1 cellular context compared by ENCODE assay signal in the genomic region with DNA sequence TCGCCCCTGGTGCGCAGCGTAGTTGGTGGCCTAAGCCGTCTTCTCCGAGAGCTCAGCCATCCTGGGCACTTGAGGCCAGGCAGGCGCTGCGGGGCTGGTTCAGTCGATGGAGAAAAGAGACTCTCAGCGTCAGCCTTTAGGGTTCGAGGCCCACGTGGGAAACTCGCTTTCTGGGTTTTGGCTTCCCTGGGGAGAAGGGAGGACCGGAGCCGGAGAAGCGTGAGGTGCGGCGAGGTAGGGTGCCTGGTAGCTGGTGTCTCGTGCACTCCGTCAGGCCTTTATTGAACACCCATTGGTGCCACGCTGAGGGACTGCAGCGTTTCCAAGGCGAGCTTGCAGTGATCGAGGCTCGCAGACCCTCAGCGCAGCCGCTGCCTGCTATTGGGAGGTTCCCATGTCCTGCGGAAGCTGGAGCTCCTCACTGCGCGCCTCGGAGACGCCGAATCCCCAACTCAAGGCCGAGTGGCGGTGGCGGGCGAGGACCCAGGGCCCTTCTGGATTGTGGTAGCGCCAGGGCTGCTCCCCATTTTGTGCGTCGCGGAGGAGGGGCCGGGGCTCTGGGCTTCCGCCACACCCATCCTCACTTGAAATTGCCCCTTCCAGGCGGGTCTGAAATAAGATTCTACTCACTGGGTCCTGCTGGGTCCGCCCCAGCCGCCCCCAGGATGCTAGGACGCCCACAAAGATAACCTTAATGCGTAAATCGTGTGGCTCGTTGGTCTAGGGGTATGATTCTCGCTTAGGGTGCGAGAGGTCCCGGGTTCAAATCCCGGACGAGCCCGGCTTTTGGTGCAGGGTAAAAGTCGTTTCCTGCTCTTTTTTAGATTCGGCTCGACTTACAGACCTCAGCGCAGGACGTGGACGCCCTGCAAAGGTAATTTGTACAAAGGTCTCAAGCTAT.
TF ChIP-seq lines count a peak whose summit lies in the region.

No MANE protein-coding gene starts in this region.

TF ChIP-seq in K562, 482 proteins besides CTCF, POLR2A, EP300 and RAD21 (continued from another document and continues in another):
- TF ChIP-seq, protein P1, sequence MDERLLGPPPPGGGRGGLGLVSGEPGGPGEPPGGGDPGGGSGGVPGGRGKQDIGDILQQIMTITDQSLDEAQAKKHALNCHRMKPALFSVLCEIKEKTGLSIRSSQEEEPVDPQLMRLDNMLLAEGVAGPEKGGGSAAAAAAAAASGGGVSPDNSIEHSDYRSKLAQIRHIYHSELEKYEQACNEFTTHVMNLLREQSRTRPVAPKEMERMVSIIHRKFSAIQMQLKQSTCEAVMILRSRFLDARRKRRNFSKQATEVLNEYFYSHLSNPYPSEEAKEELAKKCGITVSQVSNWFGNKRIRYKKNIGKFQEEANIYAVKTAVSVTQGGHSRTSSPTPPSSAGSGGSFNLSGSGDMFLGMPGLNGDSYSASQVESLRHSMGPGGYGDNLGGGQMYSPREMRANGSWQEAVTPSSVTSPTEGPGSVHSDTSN (CRISPR knock-in tag; IDR thresholded peaks at IDR 0.05; ENCODE audit: low read depth) = no peak
- TF ChIP-seq, protein P1 (tag; conservative IDR thresholded peaks at IDR 0.05; ENCODE audit: low read depth) = no peak
- no peak for TF ChIP-seq ZNF764 (CRISPR knock-in tag; IDR thresholded peaks at IDR 0.05; ENCODE audit: low read depth)
- TF ChIP-seq SNAPC5 (CRISPR knock-in tag; IDR thresholded peaks at IDR 0.05) = no peak
- peak; percentile 66; the same call in 1 of the 2 replicates for TF ChIP-seq KLF13 (tag; IDR thresholded peaks at IDR 0.05; ENCODE audit: borderline replicate concordance, low read depth)
- TF ChIP-seq, protein P2, sequence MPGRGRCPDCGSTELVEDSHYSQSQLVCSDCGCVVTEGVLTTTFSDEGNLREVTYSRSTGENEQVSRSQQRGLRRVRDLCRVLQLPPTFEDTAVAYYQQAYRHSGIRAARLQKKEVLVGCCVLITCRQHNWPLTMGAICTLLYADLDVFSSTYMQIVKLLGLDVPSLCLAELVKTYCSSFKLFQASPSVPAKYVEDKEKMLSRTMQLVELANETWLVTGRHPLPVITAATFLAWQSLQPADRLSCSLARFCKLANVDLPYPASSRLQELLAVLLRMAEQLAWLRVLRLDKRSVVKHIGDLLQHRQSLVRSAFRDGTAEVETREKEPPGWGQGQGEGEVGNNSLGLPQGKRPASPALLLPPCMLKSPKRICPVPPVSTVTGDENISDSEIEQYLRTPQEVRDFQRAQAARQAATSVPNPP (IDR thresholded peaks at IDR 0.05; ENCODE audit: borderline replicate concordance, insufficient read depth, insufficient read length) = no peak
- TF ChIP-seq ETV1 (tag; conservative IDR thresholded peaks at IDR 0.05; ENCODE audit: low read depth) = no peak; the same call in 1 of the 2 replicates
- TF ChIP-seq KDM5B (IDR thresholded peaks at IDR 0.05; ENCODE audit: insufficient replicate concordance, low read depth, low read length) = no peak
- TF ChIP-seq ZNF778 (CRISPR knock-in tag; IDR thresholded peaks at IDR 0.05) = no peak
- peak; percentile 6; the same call in 1 of the 2 replicates for TF ChIP-seq JUND (IDR thresholded peaks at IDR 0.05; ENCODE audit: borderline replicate concordance, low read depth, low read length)
- TF ChIP-seq JUND (tag; IDR thresholded peaks at IDR 0.05; ENCODE audit: borderline replicate concordance, low read depth, low read length) = no peak
- TF ChIP-seq EGR1 (conservative IDR thresholded peaks at IDR 0.05) = peak; percentile 94
- no peak for TF ChIP-seq ZNF121 (CRISPR knock-in tag; conservative IDR thresholded peaks at IDR 0.05)
- TF ChIP-seq SREBF2 (CRISPR knock-in tag; IDR thresholded peaks at IDR 0.05) = 0 out of 2 replicates have a peak, but pooled peaks have one; percentile 62
- TF ChIP-seq FOXJ3 (CRISPR knock-in tag; IDR thresholded peaks at IDR 0.05) = no peak
- TF ChIP-seq PHB2 (IDR thresholded peaks at IDR 0.05; ENCODE audit: low read depth) = no peak
- no peak for TF ChIP-seq PTRF (tag; IDR thresholded peaks at IDR 0.05)
- TF ChIP-seq EWSR1 (IDR thresholded peaks at IDR 0.05; ENCODE audit: borderline replicate concordance, low read depth, partially characterized antibody) = no peak
- TF ChIP-seq MED1 (CRISPR knock-in tag; IDR thresholded peaks at IDR 0.05; ENCODE audit: borderline replicate concordance) = no peak
- TF ChIP-seq SMAD4 (CRISPR knock-in tag; conservative IDR thresholded peaks at IDR 0.05) = no peak
- no peak for TF ChIP-seq ZNF280B (CRISPR knock-in tag; IDR thresholded peaks at IDR 0.05)
- TF ChIP-seq ZNF561 (CRISPR knock-in tag; conservative IDR thresholded peaks at IDR 0.05) = no peak
- no peak for TF ChIP-seq RHOXF2B (CRISPR knock-in tag; conservative IDR thresholded peaks at IDR 0.05)
- TF ChIP-seq HDAC6 (IDR thresholded peaks at IDR 0.05; ENCODE audit: low read depth, low read length) = no peak
- no peak for TF ChIP-seq ESRRA (IDR thresholded peaks at IDR 0.05; ENCODE audit: borderline replicate concordance, low read depth)
- TF ChIP-seq CTBP1 (IDR thresholded peaks at IDR 0.05; ENCODE audit: borderline replicate concordance) = peak; percentile 54; the same call in 1 of the 2 replicates
- TF ChIP-seq ZNF263 (CRISPR knock-in tag; IDR thresholded peaks at IDR 0.05; ENCODE audit: borderline replicate concordance) = peak; percentile 20; the same call in 1 of the 2 replicates
- peak; percentile 89 for TF ChIP-seq GTF3C2 (IDR thresholded peaks at IDR 0.05; ENCODE audit: borderline replicate concordance, extremely low read depth, insufficient read length)
- TF ChIP-seq, protein P3, sequence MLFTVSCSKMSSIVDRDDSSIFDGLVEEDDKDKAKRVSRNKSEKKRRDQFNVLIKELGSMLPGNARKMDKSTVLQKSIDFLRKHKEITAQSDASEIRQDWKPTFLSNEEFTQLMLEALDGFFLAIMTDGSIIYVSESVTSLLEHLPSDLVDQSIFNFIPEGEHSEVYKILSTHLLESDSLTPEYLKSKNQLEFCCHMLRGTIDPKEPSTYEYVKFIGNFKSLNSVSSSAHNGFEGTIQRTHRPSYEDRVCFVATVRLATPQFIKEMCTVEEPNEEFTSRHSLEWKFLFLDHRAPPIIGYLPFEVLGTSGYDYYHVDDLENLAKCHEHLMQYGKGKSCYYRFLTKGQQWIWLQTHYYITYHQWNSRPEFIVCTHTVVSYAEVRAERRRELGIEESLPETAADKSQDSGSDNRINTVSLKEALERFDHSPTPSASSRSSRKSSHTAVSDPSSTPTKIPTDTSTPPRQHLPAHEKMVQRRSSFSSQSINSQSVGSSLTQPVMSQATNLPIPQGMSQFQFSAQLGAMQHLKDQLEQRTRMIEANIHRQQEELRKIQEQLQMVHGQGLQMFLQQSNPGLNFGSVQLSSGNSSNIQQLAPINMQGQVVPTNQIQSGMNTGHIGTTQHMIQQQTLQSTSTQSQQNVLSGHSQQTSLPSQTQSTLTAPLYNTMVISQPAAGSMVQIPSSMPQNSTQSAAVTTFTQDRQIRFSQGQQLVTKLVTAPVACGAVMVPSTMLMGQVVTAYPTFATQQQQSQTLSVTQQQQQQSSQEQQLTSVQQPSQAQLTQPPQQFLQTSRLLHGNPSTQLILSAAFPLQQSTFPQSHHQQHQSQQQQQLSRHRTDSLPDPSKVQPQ (CRISPR knock-in tag; IDR thresholded peaks at IDR 0.05; ENCODE audit: borderline replicate concordance) = no peak
- TF ChIP-seq STAT5A (IDR thresholded peaks at IDR 0.05; ENCODE audit: borderline replicate concordance, low read length) = no peak
- peak; percentile 90 for TF ChIP-seq NFATC3 (IDR thresholded peaks at IDR 0.05)
- TF ChIP-seq HNRNPLL (IDR thresholded peaks at IDR 0.05; ENCODE audit: low read depth, low read length, poor library complexity, severe bottlenecking) = no peak
- no peak for TF ChIP-seq CBX1 (IDR thresholded peaks at IDR 0.05; ENCODE audit: low read depth)
- no peak for TF ChIP-seq ZBTB12 (CRISPR knock-in tag; IDR thresholded peaks at IDR 0.05)
- TF ChIP-seq, protein P4, sequence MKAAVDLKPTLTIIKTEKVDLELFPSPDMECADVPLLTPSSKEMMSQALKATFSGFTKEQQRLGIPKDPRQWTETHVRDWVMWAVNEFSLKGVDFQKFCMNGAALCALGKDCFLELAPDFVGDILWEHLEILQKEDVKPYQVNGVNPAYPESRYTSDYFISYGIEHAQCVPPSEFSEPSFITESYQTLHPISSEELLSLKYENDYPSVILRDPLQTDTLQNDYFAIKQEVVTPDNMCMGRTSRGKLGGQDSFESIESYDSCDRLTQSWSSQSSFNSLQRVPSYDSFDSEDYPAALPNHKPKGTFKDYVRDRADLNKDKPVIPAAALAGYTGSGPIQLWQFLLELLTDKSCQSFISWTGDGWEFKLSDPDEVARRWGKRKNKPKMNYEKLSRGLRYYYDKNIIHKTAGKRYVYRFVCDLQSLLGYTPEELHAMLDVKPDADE (conservative IDR thresholded peaks at IDR 0.05; ENCODE audit: control insufficient read depth, low read depth, low read length) = peak; percentile 87
- TF ChIP-seq FOXK1 (CRISPR knock-in tag; IDR thresholded peaks at IDR 0.05; ENCODE audit: borderline replicate concordance) = no peak
- TF ChIP-seq KLF10 (CRISPR knock-in tag; IDR thresholded peaks at IDR 0.05) = no peak
- TF ChIP-seq ATF1 (CRISPR knock-in tag; IDR thresholded peaks at IDR 0.05) = no peak
- peak; percentile 44; the same call in 1 of the 2 replicates for TF ChIP-seq ATF1 (tag; IDR thresholded peaks at IDR 0.05)
- TF ChIP-seq ZNF445 (CRISPR knock-in tag; IDR thresholded peaks at IDR 0.05; ENCODE audit: low read depth) = no peak
- TF ChIP-seq HLTF (IDR thresholded peaks at IDR 0.05) = no peak
- no peak for TF ChIP-seq NR2F6 (CRISPR knock-in tag; IDR thresholded peaks at IDR 0.05)
- no peak for TF ChIP-seq MCM2 (IDR thresholded peaks at IDR 0.05; ENCODE audit: low read depth)
- TF ChIP-seq MTA3 (IDR thresholded peaks at IDR 0.05; ENCODE audit: borderline replicate concordance) = 0 out of 2 replicates have a peak, but pooled peaks have one; percentile 26
- no peak for TF ChIP-seq PCBP1 (IDR thresholded peaks at IDR 0.05; ENCODE audit: low read depth, low read length, poor library complexity, severe bottlenecking)
- TF ChIP-seq STAG1 (CRISPR knock-in tag; IDR thresholded peaks at IDR 0.05; ENCODE audit: borderline replicate concordance) = no peak
- no peak for TF ChIP-seq BRCA1 (IDR thresholded peaks at IDR 0.05)
- TF ChIP-seq BRCA1 (CRISPR knock-in tag; IDR thresholded peaks at IDR 0.05) = no peak
- TF ChIP-seq, protein P5, sequence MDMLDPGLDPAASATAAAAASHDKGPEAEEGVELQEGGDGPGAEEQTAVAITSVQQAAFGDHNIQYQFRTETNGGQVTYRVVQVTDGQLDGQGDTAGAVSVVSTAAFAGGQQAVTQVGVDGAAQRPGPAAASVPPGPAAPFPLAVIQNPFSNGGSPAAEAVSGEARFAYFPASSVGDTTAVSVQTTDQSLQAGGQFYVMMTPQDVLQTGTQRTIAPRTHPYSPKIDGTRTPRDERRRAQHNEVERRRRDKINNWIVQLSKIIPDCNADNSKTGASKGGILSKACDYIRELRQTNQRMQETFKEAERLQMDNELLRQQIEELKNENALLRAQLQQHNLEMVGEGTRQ (CRISPR knock-in tag; IDR thresholded peaks at IDR 0.05) = no peak
- peak; percentile 99 for TF ChIP-seq POLR2H (tag; IDR thresholded peaks at IDR 0.05; ENCODE audit: low read depth)
- no peak for TF ChIP-seq GTF2E2 (tag; IDR thresholded peaks at IDR 0.05)
- TF ChIP-seq FOXK2 (conservative IDR thresholded peaks at IDR 0.05 in 1 of 2, IDR thresholded peaks at IDR 0.05 in 1 of 2; ENCODE audit: low read depth in 2 of 2) = no peak
- TF ChIP-seq ARID1B (IDR thresholded peaks at IDR 0.05) = no peak
